In the genomic region with DNA sequence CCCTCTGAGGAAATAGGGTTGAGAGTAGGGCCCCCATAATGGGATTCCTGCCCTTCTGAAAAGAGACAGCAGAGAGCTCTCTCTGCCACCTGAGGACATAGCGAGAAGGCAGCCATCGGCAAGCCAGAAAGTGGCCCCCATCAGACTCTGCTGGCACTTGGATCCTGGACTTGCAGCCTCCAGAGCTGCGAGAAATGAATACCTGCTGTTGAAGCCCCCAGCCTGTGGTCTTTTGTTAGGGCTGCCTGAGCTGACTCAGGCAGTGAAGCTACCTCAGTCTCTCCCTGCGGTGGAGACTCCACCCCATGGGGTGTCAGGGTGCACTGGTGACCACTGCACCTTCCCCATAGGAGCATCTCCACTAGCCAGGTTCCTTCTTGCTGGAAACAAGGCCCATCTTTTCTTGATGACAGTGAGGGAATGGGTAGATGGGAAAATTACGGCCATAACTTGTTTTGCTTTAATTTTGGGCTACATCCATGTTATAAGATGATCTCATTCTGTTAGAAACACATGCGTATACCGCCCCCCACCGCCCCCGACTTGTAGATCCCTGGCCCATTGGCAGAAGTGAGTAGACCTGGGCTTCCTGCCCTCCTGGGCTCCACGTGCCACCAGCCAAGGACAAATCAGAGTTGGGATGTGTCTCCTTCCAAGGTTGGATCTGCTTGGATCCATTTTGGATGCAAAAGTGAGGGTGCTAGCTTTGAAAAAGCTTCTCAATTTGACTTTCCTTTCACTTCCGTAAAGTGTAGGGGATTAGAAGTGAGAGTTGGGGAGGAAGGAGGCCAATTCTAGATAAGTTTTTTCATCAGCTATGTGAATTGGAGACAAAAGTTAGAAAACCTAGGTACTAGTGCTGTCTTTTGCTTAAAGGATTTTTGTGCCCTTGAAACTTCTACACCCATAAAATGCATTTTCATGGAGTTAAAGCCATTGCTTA, we compare ENCODE assay signal across 10 cellular contexts. TPM values are rescaled to one million over a fixed set of nuclear protein-coding genes. Genes with fewer than 3 reads are reported as not detected.
DNase-seq lines count a peak whose midpoint lies in the region; ATAC-seq and TF ChIP-seq lines count a peak whose summit lies in the region.
"Had no signal": no experiment of that assay in that cellular context is flagged by ENCODE, and none has a peak within 500 bp of the region (broad histone marks: within the 10 kb centered on the region; RNA-seq: fewer than 3 reads in every experiment).

No MANE protein-coding gene starts in this region.

- H3K18ac ChIP-seq in H9 (ENCODE audit: insufficient read length, low read depth, low read length): no peak overlapping the region

- no peak overlapping the region for H2BK120ac ChIP-seq in H9 (ENCODE audit: low read depth, low read length, poor library complexity, severe bottlenecking)

- H4K5ac ChIP-seq in H9 (ENCODE audit: insufficient read length, low read depth, low read length): no peak overlapping the region

- H3K27me3 ChIP-seq in H9 (ENCODE audit: insufficient read depth, low read length): no peaks in the 10 kb centered on the region

- no peaks in the 10 kb centered on the region for H3K9me3 ChIP-seq in H9 (ENCODE audit: control insufficient read depth, low read depth, low read length)

- H3K27ac Mint-ChIP-seq in activated naive CD4-positive, alpha-beta T cell treated with anti-CD3 and anti-CD28 coated beads for 36 hours: peak overlapping the region; percentile 88
- H3K27ac Mint-ChIP-seq in nephron progenitor cell (peak overlapping the region; percentile 86), H9 (peak overlapping the region in 1 of 3 experiments; percentile 72; a peak in 2 of 7 replicates)

- CTCF ChIA-PET in activated naive CD4-positive, alpha-beta T cell treated with anti-CD3 and anti-CD28 coated beads for 36 hours (lab: Charles Lee): interaction anchor here (0.6 to 2.8 kb wide), 3 partner anchors 10 to 299 kb away, joined by 3 to 8 read pairs (median 3); no protein-coding TSS in a partner anchor

- no peak overlapping the region for H3K27ac ChIP-seq in H9 (ENCODE audit: insufficient read length, low read depth, low read length)

- TF ChIP-seq CTCF in GM12875 (IDR thresholded peaks at IDR 0.05; ENCODE audit: borderline replicate concordance, insufficient read depth, low read depth, low read length) (peak; percentile 47; the same call in 1 of the 2 replicates), nephron progenitor cell (IDR thresholded peaks at IDR 0.05) (no peak), H9 (conservative IDR thresholded peaks at IDR 0.05) (no peak)

- H3K9ac ChIP-seq in H9 (ENCODE audit: extremely low read depth, insufficient read length, low read length): no peak overlapping the region

- intact Hi-C loops in activated naive CD4-positive, alpha-beta T cell treated with anti-CD3 and anti-CD28 coated beads for 36 hours (cut with micrococcal nuclease): loop anchor here (1.0 kb wide), 1 partner anchor 9 kb away; no protein-coding TSS in a partner anchor

- H3K79me1 ChIP-seq in H9 (ENCODE audit: insufficient read depth, low read depth, low read length, poor library complexity, severe bottlenecking): peaks cover 3% of the 10 kb centered on the region

- H2AK5ac ChIP-seq in H9 (ENCODE audit: insufficient read length, low read length): no peak overlapping the region

- H3K79me2 ChIP-seq in H9 (ENCODE audit: insufficient read depth, low read length): peaks cover 14% of the 10 kb centered on the region; the same call in 1 of the 2 replicates

- no peak for ATAC-seq in HG03354 (IDR thresholded peaks at IDR 0.05; ENCODE audit: poor library complexity, severe bottlenecking, unreplicated experiment)

- no CpG with 5 or more reads among the region's 11 CpGs for WGBS in H9 (ENCODE audit: extremely low coverage, insufficient read length, low lambda C conversion rate)

- H3K4ac ChIP-seq in H9 (ENCODE audit: low read depth, low read length): no peak overlapping the region

- H4K8ac ChIP-seq in H9 (replicated peaks; ENCODE audit: insufficient read length, low read depth, low read length): no peak overlapping the region

- H2BK5ac ChIP-seq in H9 (ENCODE audit: insufficient read length, low read length): no peak overlapping the region

- H3K4me1 Mint-ChIP-seq in activated naive CD4-positive, alpha-beta T cell treated with anti-CD3 and anti-CD28 coated beads for 36 hours (ENCODE audit: low read depth): peaks cover 97% of the 10 kb centered on the region
- H3K4me1 Mint-ChIP-seq in nephron progenitor cell (peaks cover 64% of the 10 kb centered on the region), H9 (peaks cover 59 to 70% of the 10 kb centered on the region in 2 experiments)

- peaks cover 19% of the 10 kb centered on the region for H3K36me3 Mint-ChIP-seq in activated naive CD4-positive, alpha-beta T cell treated with anti-CD3 and anti-CD28 coated beads for 36 hours (ENCODE audit: low read depth)
- peaks cover 19% of the 10 kb centered on the region for H3K36me3 Mint-ChIP-seq in nephron progenitor cell (ENCODE audit: low read depth)
- H3K36me3 Mint-ChIP-seq in H9 (ENCODE audit: insufficient read depth in 1 of 3, low read depth in 3 of 3): no peaks in the 10 kb centered on the region; a peak in 2 of 7 replicates

- no peak overlapping the region for H3K23ac ChIP-seq in H9 (ENCODE audit: insufficient read length, low read depth, low read length)

- H3K4me3 ChIP-seq in GM12875 (ENCODE audit: low read depth, low read length): no peak overlapping the region

- no peaks in the 10 kb centered on the region for H3K9me3 Mint-ChIP-seq in activated naive CD4-positive, alpha-beta T cell treated with anti-CD3 and anti-CD28 coated beads for 36 hours
- H3K9me3 Mint-ChIP-seq in nephron progenitor cell (no peaks in the 10 kb centered on the region), H9 (no peaks in the 10 kb centered on the region)

- no peak overlapping the region for H3T11ph ChIP-seq in H9 (ENCODE audit: low read length)

- no peaks in the 10 kb centered on the region for H3K27me3 Mint-ChIP-seq in activated naive CD4-positive, alpha-beta T cell treated with anti-CD3 and anti-CD28 coated beads for 36 hours (ENCODE audit: low read depth)
- no peaks in the 10 kb centered on the region for H3K27me3 Mint-ChIP-seq in nephron progenitor cell (ENCODE audit: low read depth, poor library complexity)
- no peaks in the 10 kb centered on the region for H3K27me3 Mint-ChIP-seq in H9 (ENCODE audit: low read depth)

- H3K4me3 Mint-ChIP-seq in activated naive CD4-positive, alpha-beta T cell treated with anti-CD3 and anti-CD28 coated beads for 36 hours: peak overlapping the region; percentile 15
- H3K4me3 Mint-ChIP-seq in nephron progenitor cell (no peak overlapping the region), H9 (no peak overlapping the region)

- no peak overlapping the region for H4K91ac ChIP-seq in H9 (ENCODE audit: insufficient read length, low read depth, low read length)

- no peaks in the 10 kb centered on the region; the same call in 1 of the 2 replicates for H3K4me1 ChIP-seq in H9 (ENCODE audit: insufficient read depth, low read length)

- H2BK12ac ChIP-seq in H9 (ENCODE audit: insufficient read length, low read depth, low read length): no peak overlapping the region

- no peak overlapping the region for H3K14ac ChIP-seq in H9 (ENCODE audit: insufficient read depth, low read length)

- peaks cover 2% of the 10 kb centered on the region for H3K23me2 ChIP-seq in H9 (ENCODE audit: insufficient read length, low read depth, low read length, poor library complexity, severe bottlenecking)

- no peaks in the 10 kb centered on the region for H4K20me1 ChIP-seq in H9 (ENCODE audit: control insufficient read depth, insufficient read depth, insufficient read length)

- H3K56ac ChIP-seq in H9 (ENCODE audit: insufficient read length, low read depth, low read length): no peak overlapping the region

- no peak overlapping the region for H2BK15ac ChIP-seq in H9 (ENCODE audit: low read depth, low read length)

- H3K4me2 ChIP-seq in H9 (ENCODE audit: insufficient read depth, insufficient read length, low read length): no peak overlapping the region

- no peak overlapping the region for H2AFZ ChIP-seq in H9 (ENCODE audit: low read length)

- no peak overlapping the region for H2BK20ac ChIP-seq in H9 (ENCODE audit: low read depth, low read length, poor library complexity, severe bottlenecking)

- DNase-seq in MV-4-11 (lab: John Stamatoyannopoulos, UW) (peak; percentile 73), nephron progenitor cell (no peak), H9 (no peak), HuH-7 (ENCODE audit: low spot score) (no peak), D341Med (ENCODE audit: low spot score) (no peak)
- no peak for DNase-seq in activated naive CD4-positive, alpha-beta T cell treated with anti-CD3 and anti-CD28 coated beads for 36 hours
- DNase-seq: NCI-H2171, SW 1271 had no signal

RNA-seq across cellular contexts. Expression of gene NCK2, which starts 42.9 kb away (rescaled TPM):
- 100 to 1,000 TPM; 106 to 113 TPM for total RNA-seq in activated naive CD4-positive, alpha-beta T cell treated with anti-CD3 and anti-CD28 coated beads for 36 hours
- 49.2 and 51.0 TPM in 2 replicates for total RNA-seq in H9 (2021)
